8 cellular contexts compared by ENCODE assay signal in genomic region chr22:19886605-19887250, GRCh38. TPM values are rescaled to one million over a fixed set of nuclear protein-coding genes. Genes with fewer than 3 reads are reported as not detected.
DNase-seq lines count a peak whose midpoint lies in the region; ATAC-seq, FAIRE-seq and TF ChIP-seq lines count a peak whose summit lies in the region.

No MANE protein-coding gene starts in this region.

- H2AFZ ChIP-seq in neuronal stem cell (ENCODE audit: low read length), result no peak overlapping the region

- CTCF ChIA-PET in RWPE1 (lab: Yijun Ruan, JAX), result no interaction called here

- H2BK120ac ChIP-seq in neuronal stem cell (ENCODE audit: low read depth, low read length), result no peak overlapping the region

- H3K79me1 ChIP-seq in neuronal stem cell (ENCODE audit: low read depth, low read length), result no peaks in the 10 kb centered on the region

- no CpG with 5 or more reads among the region's 12 CpGs for WGBS in neuronal stem cell (ENCODE audit: extremely low coverage in 2 of 2, insufficient read length in 2 of 2, insufficient replicate concordance in 1 of 2), 2 donors

- H3K18ac ChIP-seq in neuronal stem cell (ENCODE audit: low read length), result peak overlapping the region; percentile 84

- peaks cover 14 to 26% of the 10 kb centered on the region in 2 donors for H3K4me1 ChIP-seq in neuronal stem cell (ENCODE audit: control insufficient read depth in 2 of 2, insufficient read depth in 1 of 2, low read depth in 1 of 2, low read length in 2 of 2)

- peak overlapping the region; percentile 69 for H3K23ac ChIP-seq in neuronal stem cell (ENCODE audit: low read depth, low read length, poor library complexity)

- H3K14ac ChIP-seq in neuronal stem cell (ENCODE audit: low read length), result peak overlapping the region; percentile 13

- ATAC-seq in HG03135 (IDR thresholded peaks at IDR 0.05; ENCODE audit: unreplicated experiment), result no peak
- ATAC-seq in HG02588 (IDR thresholded peaks at IDR 0.05; ENCODE audit: unreplicated experiment), result no peak

- no peak overlapping the region for H3K4ac ChIP-seq in neuronal stem cell (ENCODE audit: low read length)

- no peaks in the 10 kb centered on the region for H3K9me3 ChIP-seq in neuronal stem cell (replicated peaks in 1 of 2; ENCODE audit: control insufficient read depth in 2 of 2, insufficient read depth in 1 of 2, low read depth in 1 of 2, low read length in 2 of 2)

- H2BK12ac ChIP-seq in neuronal stem cell (ENCODE audit: low read length), result peak overlapping the region; percentile 68

- peak overlapping the region; percentile 98 for H2AK5ac ChIP-seq in neuronal stem cell (ENCODE audit: low read depth, low read length)

- POLR2A ChIA-PET in RWPE1 (lab: Yijun Ruan, JAX; ENCODE audit: low non-redundant PET), result no interaction called here

- peak overlapping the region; percentile 94 for H2BK15ac ChIP-seq in neuronal stem cell (ENCODE audit: low read length)

- H3K36me3 ChIP-seq in bronchial epithelial cell (ENCODE audit: control insufficient read depth, insufficient read depth, low read length) (peaks cover 2% of the 10 kb centered on the region), neuronal stem cell (replicated peaks in 1 of 2; ENCODE audit: control insufficient read depth in 2 of 2, insufficient read depth in 2 of 2, low read length in 2 of 2) (no peaks in the 10 kb centered on the region)

- H3K9ac ChIP-seq in neuronal stem cell (ENCODE audit: low read depth, low read length, poor library complexity), result no peak overlapping the region

- H3K27ac ChIP-seq in RWPE1 (peak overlapping the region; percentile 99), neuronal stem cell (replicated peaks; ENCODE audit: low read length) (no peak overlapping the region)

- H3K4me3 ChIP-seq in bronchial epithelial cell (ENCODE audit: low read depth, low read length) (no peak overlapping the region), neuronal stem cell (ENCODE audit: low read length in 2 of 2) (no peak overlapping the region)

- H3K4me2 ChIP-seq in neuronal stem cell (ENCODE audit: insufficient read depth, low read length, poor library complexity, severe bottlenecking), result no peak overlapping the region

- DNase-seq in GM04503 (ENCODE audit: low read depth), result peak; percentile 82
- DNase-seq in RWPE1 (ENCODE audit: low spot score), result peak; percentile 4
- peak; percentile 90 for DNase-seq in bronchial epithelial cell (ENCODE audit: low read depth)
- no peak for DNase-seq in neuronal stem cell (ENCODE audit: low spot score)
- DNase-seq in Ammon's horn (ENCODE audit: low spot score), result no peak
- DNase-seq in activated CD4-positive, CD25-positive, alpha-beta regulatory T cell (lab: John Stamatoyannopoulos, UW), result no peak

- no peak overlapping the region for H4K91ac ChIP-seq in neuronal stem cell (ENCODE audit: low read depth, low read length, poor library complexity)

- peak; percentile 23 for FAIRE-seq in bronchial epithelial cell (lab: Jason Lieb, UNC)

- no peaks in the 10 kb centered on the region for H3K27me3 ChIP-seq in bronchial epithelial cell (ENCODE audit: control insufficient read depth, insufficient read depth, low read length)
- H3K27me3 ChIP-seq in neuronal stem cell (ENCODE audit: control insufficient read depth in 3 of 3, insufficient read depth in 3 of 3, low read depth in 1 of 3, low read length in 3 of 3), result peaks cover 0 to 3% (median 0%) of the 10 kb centered on the region in 3 experiments

- H4K8ac ChIP-seq in neuronal stem cell (ENCODE audit: low read depth, low read length), result no peak overlapping the region

- no peak for TF ChIP-seq CTCF in RWPE1 (conservative IDR thresholded peaks at IDR 0.05; ENCODE audit: low read depth)
- TF ChIP-seq CTCF in bronchial epithelial cell (IDR thresholded peaks at IDR 0.05; ENCODE audit: insufficient read depth, low read length, severe bottlenecking), result no peak

- H2BK5ac ChIP-seq in neuronal stem cell (ENCODE audit: low read length), result peak overlapping the region; percentile 45

RNA-seq across cellular contexts. Expression of gene GNB1L, which starts 32.1 kb away (rescaled TPM):
- total RNA-seq in bronchial epithelial cell, result 2.8 and 7.6 TPM in 2 replicates
- 7.9 TPM for polyA plus RNA-seq in neuronal stem cell (2013, experiment 1 of 2)
- polyA plus RNA-seq in neuronal stem cell (2013, experiment 2 of 2), result 8.3 TPM

RNA-seq across cellular contexts. Expression of gene RTL10, which starts 32.1 kb away (rescaled TPM):
- 9.5 and 11.0 TPM in 2 replicates for total RNA-seq in bronchial epithelial cell
- polyA plus RNA-seq in neuronal stem cell (2013, experiment 1 of 2), result 9.7 TPM
- 10.2 TPM for polyA plus RNA-seq in neuronal stem cell (2013, experiment 2 of 2)

RNA-seq across cellular contexts. Expression of gene COMT, which starts 54.8 kb away (rescaled TPM):
- 221 and 272 TPM in 2 replicates for total RNA-seq in bronchial epithelial cell
- polyA plus RNA-seq in neuronal stem cell (2013, experiment 1 of 2), result 7.3 TPM
- polyA plus RNA-seq in neuronal stem cell (2013, experiment 2 of 2), result 6.4 TPM

RNA-seq across cellular contexts. Expression of gene TXNRD2, which starts 54.9 kb away (rescaled TPM):
- 12.9 and 19.1 TPM in 2 replicates for total RNA-seq in bronchial epithelial cell
- 16.7 TPM for polyA plus RNA-seq in neuronal stem cell (2013, experiment 1 of 2)
- 17.7 TPM for polyA plus RNA-seq in neuronal stem cell (2013, experiment 2 of 2)

Comparison
In these comparisons a context has a peak if more than half of its experiments do, and no peak if none do; other contexts are left out.
1. DNase-seq: peak in GM04503 (single experiment), RWPE1 (single experiment) and bronchial epithelial cell (single experiment); none in neuronal stem cell (single experiment), Ammon's horn (single experiment) and activated CD4-positive, CD25-positive, alpha-beta regulatory T cell (0 of 4).